Comparison of ENCODE assay signal across 8 cellular contexts in genomic region chr3:126355777-126356372, GRCh38. TPM values are rescaled to one million over a fixed set of nuclear protein-coding genes. Genes with fewer than 3 reads are reported as not detected.
DNase-seq lines count a peak whose midpoint lies in the region; FAIRE-seq and TF ChIP-seq lines count a peak whose summit lies in the region.

No MANE protein-coding gene starts in this region.

- peak overlapping the region; percentile 37 for H3K27ac Mint-ChIP-seq in activated CD4-positive, alpha-beta T cell treated with anti-CD3 and anti-CD28 coated beads, Interleukin-2, amount 10 ng/mL, durations not matched to agents 24 days and 14 days

- H3F3A ChIP-seq in PC-9 (ENCODE audit: insufficient read depth, low read depth) = no peaks in the 10 kb centered on the region

- H3K4me1 Mint-ChIP-seq in activated CD4-positive, alpha-beta T cell treated with anti-CD3 and anti-CD28 coated beads, Interleukin-2, amount 10 ng/mL, durations not matched to agents 24 days and 14 days = peaks cover 7% of the 10 kb centered on the region

- H3K27me3 Mint-ChIP-seq in activated CD4-positive, alpha-beta T cell treated with anti-CD3 and anti-CD28 coated beads, Interleukin-2, amount 10 ng/mL, durations not matched to agents 24 days and 14 days = peaks cover 42% of the 10 kb centered on the region

- intact Hi-C loops in activated CD4-positive, alpha-beta T cell treated with anti-CD3 and anti-CD28 coated beads, Interleukin-2, amount 10 ng/mL, durations not matched to agents 24 days and 14 days (cut with micrococcal nuclease) = loop anchor here (5.0 kb wide), 2 partner anchors 274 to 439 kb away; partner anchors contain the start of gene SLC41A3
- intact Hi-C loops in PC-9 (cut with micrococcal nuclease; ENCODE audit: unreplicated experiment) = loop anchor here (10.0 kb wide), 1 partner anchor 91 kb away; no protein-coding TSS in a partner anchor

- H2AFZ ChIP-seq in PC-9 = no peak overlapping the region

- H3K36me3 ChIP-seq in PC-9 (ENCODE audit: low read depth) = no peaks in the 10 kb centered on the region
- H3K36me3 ChIP-seq in small intestine (ENCODE audit: control insufficient read depth in 2 of 2, insufficient read depth in 2 of 2, low read length in 2 of 2) = no peaks in the 10 kb centered on the region

- CTCF ChIA-PET in PC-9 (lab: Charles Lee) = no interaction called here

- no peaks in the 10 kb centered on the region for H4K20me1 ChIP-seq in PC-9 (ENCODE audit: insufficient read depth)

- WGBS in small intestine, 3 donors = 0 to 3% (median 3%) methylated on average over 24 to 32 of the region's 32 CpGs

- no peaks in the 10 kb centered on the region for H3K4me1 ChIP-seq in PC-9 (replicated peaks; ENCODE audit: insufficient read depth)
- H3K4me1 ChIP-seq in small intestine (ENCODE audit: control insufficient read depth in 2 of 2, insufficient read depth in 1 of 2, low read depth in 1 of 2, low read length in 1 of 2) = no peaks in the 10 kb centered on the region

- H3K27ac ChIP-seq in PC-9 = no peak overlapping the region
- H3K27ac ChIP-seq in coronary artery = peak overlapping the region; percentile 97 to 100
- peak overlapping the region; percentile 24 to 81 for H3K27ac ChIP-seq in small intestine (ENCODE audit: low read depth in 1 of 2, low read length in 1 of 2)

- no peaks in the 10 kb centered on the region for H3K9me3 Mint-ChIP-seq in activated CD4-positive, alpha-beta T cell treated with anti-CD3 and anti-CD28 coated beads, Interleukin-2, amount 10 ng/mL, durations not matched to agents 24 days and 14 days

- H3K27me3 ChIP-seq in PC-9 (ENCODE audit: insufficient read depth, low read depth) = peaks cover 24% of the 10 kb centered on the region
- peaks cover 0 to 7% of the 10 kb centered on the region in 2 donors for H3K27me3 ChIP-seq in small intestine (ENCODE audit: control insufficient read depth in 2 of 2, insufficient read depth in 2 of 2, low read length in 2 of 2)

- no peaks in the 10 kb centered on the region for H3K9me2 ChIP-seq in PC-9 (ENCODE audit: insufficient read depth)

- POLR2A ChIA-PET in PC-9 (lab: Charles Lee; ENCODE audit: unreplicated experiment) = no interaction called here

- FAIRE-seq in small intestine (lab: Jason Lieb, UNC) = no peak

- no TSS peak for BruUV-seq in PC-9 (replicated peaks; lab: Mats Ljungman, UMichigan)

- H3K4me3 ChIP-seq in PC-9 (peak overlapping the region; percentile 14; the same call in 1 of the 2 replicates), coronary artery (peak overlapping the region; percentile 99), small intestine (ENCODE audit: low read depth in 1 of 2, low read length in 2 of 2) (peak overlapping the region in 1 of 2 donors; percentile 64)

- H3K4me2 ChIP-seq in PC-9 = peak overlapping the region; percentile 46; the same call in 1 of the 2 replicates

- H3K9me3 ChIP-seq in PC-9 (ENCODE audit: insufficient read depth, low read depth) (no peaks in the 10 kb centered on the region), small intestine (ENCODE audit: control insufficient read depth, low read depth) (no peaks in the 10 kb centered on the region)

- no peaks in the 10 kb centered on the region for H3K36me3 Mint-ChIP-seq in activated CD4-positive, alpha-beta T cell treated with anti-CD3 and anti-CD28 coated beads, Interleukin-2, amount 10 ng/mL, durations not matched to agents 24 days and 14 days (ENCODE audit: low read depth)

- no peaks in the 10 kb centered on the region for H3K79me2 ChIP-seq in PC-9 (ENCODE audit: low read depth)

- no peak for DNase-seq in activated CD4-positive, alpha-beta T cell treated with anti-CD3 and anti-CD28 coated beads, Interleukin-2, amount 10 ng/mL, durations not matched to agents 24 days and 14 days
- no peak for DNase-seq in activated CD4-positive, alpha-beta T cell treated with anti-CD3 and anti-CD28 coated beads for 1 hour
- DNase-seq in PC-9 = peak in 1 of 2 experiments; percentile 34
- peak; percentile 99 for DNase-seq in coronary artery (ENCODE audit: low spot score)
- peak; percentile 12 for DNase-seq in kidney tubule cell (ENCODE audit: low spot score)
- DNase-seq in small intestine = peak; percentile 54
- DNase-seq in GDM1 (lab: John Stamatoyannopoulos, UW) = no peak
- DNase-seq in GOT3 (lab: John Stamatoyannopoulos, UW) = no peak

- TF ChIP-seq CTCF in PC-9 (conservative IDR thresholded peaks at IDR 0.05) = no peak
- TF ChIP-seq CTCF in coronary artery (IDR thresholded peaks at IDR 0.05) = no peak

- H3K4me3 Mint-ChIP-seq in activated CD4-positive, alpha-beta T cell treated with anti-CD3 and anti-CD28 coated beads, Interleukin-2, amount 10 ng/mL, durations not matched to agents 24 days and 14 days = peak overlapping the region; percentile 77

RNA-seq across cellular contexts. Expression of gene KLF15, which starts 1.3 kb away (rescaled TPM):
- 0.19 and 0.28 TPM in 2 replicates for total RNA-seq in activated CD4-positive, alpha-beta T cell treated with anti-CD3 and anti-CD28 coated beads, Interleukin-2, amount 10 ng/mL, durations not matched to agents 24 days and 14 days
- 0.65 and 0.70 TPM in 2 replicates for total RNA-seq in PC-9 (2021)
- polyA plus RNA-seq in small intestine = 1 to 10 TPM in 2 of 3 donors, under 1 TPM in 1; 0.45 to 9.7 (median 2.4) TPM

RNA-seq across cellular contexts. Expression of gene CFAP100, which starts 38.8 kb away (rescaled TPM):
- not detected in 2 replicates for total RNA-seq in activated CD4-positive, alpha-beta T cell treated with anti-CD3 and anti-CD28 coated beads, Interleukin-2, amount 10 ng/mL, durations not matched to agents 24 days and 14 days
- not detected in 2 replicates for total RNA-seq in PC-9 (2021)
- polyA plus RNA-seq in small intestine = not detected

Comparison
In these comparisons a context has a peak if more than half of its experiments do, and no peak if none do; other contexts are left out.
1. DNase-seq: peak in coronary artery (single experiment), kidney tubule cell (single experiment) and small intestine (single experiment); none in activated CD4-positive, alpha-beta T cell treated with anti-CD3 and anti-CD28 coated beads, Interleukin-2, amount 10 ng/mL, durations not matched to agents 24 days and 14 days (single experiment), activated CD4-positive, alpha-beta T cell treated with anti-CD3 and anti-CD28 coated beads for 1 hour (single experiment), GDM1 (single experiment) and GOT3 (single experiment).